Comparison of ENCODE assay signal across 18 cellular contexts in genomic region chr18:47418746-47419145, GRCh38.
DNase-seq lines count a peak whose midpoint lies in the region; ATAC-seq and TF ChIP-seq lines count a peak whose summit lies in the region.
"Had no signal": no experiment of that assay in that cellular context is flagged by ENCODE, and none has a peak within 500 bp of the region (broad histone marks: within the 10 kb centered on the region; RNA-seq: fewer than 3 reads in every experiment).

No MANE protein-coding gene starts in this region.

- peak; percentile 20 for ATAC-seq in foreskin keratinocyte
- ATAC-seq in stimulated activated memory B cell treated with anti-CD40 and anti-IgM and Interleukin-4, amounts not matched to agents 10 μg/mL and 1 μg/mL and 100 μg/mL, for 72 hours = peak; percentile 35
- no peak for ATAC-seq in GM21825 (IDR thresholded peaks at IDR 0.05; ENCODE audit: unreplicated experiment)
- ATAC-seq: activated CD8-positive, alpha-beta T cell treated with anti-CD3 and anti-CD28 coated beads for 36 hours; naive thymus-derived CD4-positive, alpha-beta T cell had no signal

- H3K4me1 ChIP-seq in foreskin keratinocyte = no peaks in the 10 kb centered on the region
- H3K4me1 ChIP-seq: left lung had no signal

- no peaks in the 10 kb centered on the region for H3K27me3 ChIP-seq in foreskin keratinocyte

- H3K4me1 Mint-ChIP-seq in stimulated activated memory B cell treated with anti-CD40 and anti-IgM and Interleukin-4, amounts not matched to agents 10 μg/mL and 1 μg/mL and 100 μg/mL, for 72 hours = peaks cover 25% of the 10 kb centered on the region
- H3K4me1 Mint-ChIP-seq: CD8-positive, alpha-beta memory T cell; naive thymus-derived CD4-positive, alpha-beta T cell had no signal

- no peaks in the 10 kb centered on the region for H3K36me3 Mint-ChIP-seq in stimulated activated memory B cell treated with anti-CD40 and anti-IgM and Interleukin-4, amounts not matched to agents 10 μg/mL and 1 μg/mL and 100 μg/mL, for 72 hours
- H3K36me3 Mint-ChIP-seq: CD8-positive, alpha-beta memory T cell; naive thymus-derived CD4-positive, alpha-beta T cell had no signal

- H3K4me3 Mint-ChIP-seq in stimulated activated memory B cell treated with anti-CD40 and anti-IgM and Interleukin-4, amounts not matched to agents 10 μg/mL and 1 μg/mL and 100 μg/mL, for 72 hours = no peak overlapping the region
- H3K4me3 Mint-ChIP-seq: activated CD8-positive, alpha-beta T cell treated with anti-CD3 and anti-CD28 coated beads for 36 hours; activated T-helper 1 cell treated with anti-CD3 and anti-CD28 coated beads, Interleukin-12 subunit alpha, Interleukin-12 subunit beta, Interleukin-2, Interleukin-4 antibody, amounts not matched to agents 30 ng/mL and 10 ng/mL and 1 ng/mL, durations not matched to agents 14 hours and 24 hours and 36 hours; CD8-positive, alpha-beta memory T cell; naive thymus-derived CD4-positive, alpha-beta T cell had no signal

- no peak overlapping the region for H3K27ac ChIP-seq in foreskin keratinocyte
- H3K27ac ChIP-seq: left lung, PC-9, suprapubic skin had no signal

- H3K27ac Mint-ChIP-seq in stimulated activated memory B cell treated with anti-CD40 and anti-IgM and Interleukin-4, amounts not matched to agents 10 μg/mL and 1 μg/mL and 100 μg/mL, for 72 hours = no peak overlapping the region
- H3K27ac Mint-ChIP-seq: activated CD8-positive, alpha-beta T cell treated with anti-CD3 and anti-CD28 coated beads for 36 hours; activated T-helper 1 cell treated with anti-CD3 and anti-CD28 coated beads, Interleukin-12 subunit alpha, Interleukin-12 subunit beta, Interleukin-2, Interleukin-4 antibody, amounts not matched to agents 30 ng/mL and 10 ng/mL and 1 ng/mL, durations not matched to agents 14 hours and 24 hours and 36 hours; CD8-positive, alpha-beta memory T cell; naive thymus-derived CD4-positive, alpha-beta T cell had no signal

- peaks cover 37% of the 10 kb centered on the region for H3K27me3 Mint-ChIP-seq in stimulated activated memory B cell treated with anti-CD40 and anti-IgM and Interleukin-4, amounts not matched to agents 10 μg/mL and 1 μg/mL and 100 μg/mL, for 72 hours

- TF ChIP-seq CTCF in foreskin keratinocyte (conservative IDR thresholded peaks at IDR 0.05) = no peak

- no peaks in the 10 kb centered on the region for H3K9me3 Mint-ChIP-seq in stimulated activated memory B cell treated with anti-CD40 and anti-IgM and Interleukin-4, amounts not matched to agents 10 μg/mL and 1 μg/mL and 100 μg/mL, for 72 hours
- H3K9me3 Mint-ChIP-seq: activated CD8-positive, alpha-beta T cell treated with anti-CD3 and anti-CD28 coated beads for 36 hours; activated T-helper 1 cell treated with anti-CD3 and anti-CD28 coated beads, Interleukin-12 subunit alpha, Interleukin-12 subunit beta, Interleukin-2, Interleukin-4 antibody, amounts not matched to agents 30 ng/mL and 10 ng/mL and 1 ng/mL, durations not matched to agents 14 hours and 24 hours and 36 hours had no signal

- DNase-seq in GM04503 (ENCODE audit: low read depth) (peak; percentile 37), NCI-H69 (lab: John Stamatoyannopoulos, UW) (peak; percentile 50), foreskin keratinocyte (no peak), NCI-H748 (lab: John Stamatoyannopoulos, UW; ENCODE audit: unreplicated experiment) (no peak)
- no peak for DNase-seq in activated effector memory CD4-positive, alpha-beta T cell treated with Interleukin-2 at 50 U/mL for 16 hours
- DNase-seq: activated CD8-positive, alpha-beta T cell treated with anti-CD3 and anti-CD28 coated beads for 36 hours; amniotic stem cell; CD8-positive, alpha-beta memory T cell; hippocampal formation; left lung; naive thymus-derived CD4-positive, alpha-beta T cell; NCI-H1092; PC-9; stimulated activated CD4-positive, alpha-beta T cell treated with anti-CD3 and anti-CD28 coated beads, Interleukin-15, amount 100 ng/mL, for 24 hours had no signal

Comparison
In these comparisons a context has a peak if more than half of its experiments do, and no peak if none do; other contexts are left out.
1. DNase-seq: peak in GM04503 (single experiment) and NCI-H69 (single experiment); none in foreskin keratinocyte (0 of 2), activated effector memory CD4-positive, alpha-beta T cell treated with Interleukin-2 at 50 U/mL for 16 hours (single experiment) and NCI-H748 (single experiment).